Comparison of ENCODE assay signal across 8 cellular contexts in the genomic region with DNA sequence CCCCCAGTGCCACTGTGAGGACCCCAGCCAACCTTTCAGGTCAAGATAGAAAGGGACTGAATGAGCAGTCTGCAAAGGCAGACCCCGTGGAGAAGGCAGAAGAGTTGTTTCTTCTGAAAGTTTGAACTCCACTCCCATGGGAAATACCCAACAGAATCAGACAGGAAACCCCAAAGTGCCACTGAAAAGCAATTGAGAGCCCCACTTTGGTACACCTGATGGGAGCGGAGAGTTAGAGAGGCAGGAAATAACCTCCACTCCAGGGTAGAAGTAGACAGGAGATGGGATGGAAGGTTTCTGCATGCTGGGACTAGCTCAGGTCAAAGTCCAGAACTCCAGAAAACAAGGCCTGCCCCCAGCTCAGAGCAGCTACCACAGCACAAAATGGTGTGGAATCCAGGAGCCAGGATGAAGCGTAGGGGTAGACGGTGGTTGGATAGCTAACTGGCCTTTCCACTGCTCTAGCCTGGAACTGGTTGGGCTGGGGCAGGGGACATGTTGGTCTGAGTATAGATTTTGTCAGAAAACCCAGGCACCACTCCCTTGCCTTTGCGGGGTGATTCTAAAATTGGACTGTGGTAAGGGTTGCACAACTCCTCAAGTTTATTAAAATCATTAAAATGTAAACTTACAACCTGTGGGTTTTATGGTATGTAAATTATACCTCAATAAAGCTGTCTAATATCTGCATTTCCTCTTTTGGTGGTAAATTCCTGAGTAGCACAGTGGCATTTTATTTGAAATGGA. TPM values are rescaled to one million over a fixed set of nuclear protein-coding genes. Genes with fewer than 3 reads are reported as not detected.
DNase-seq lines count a peak whose midpoint lies in the region; ATAC-seq and TF ChIP-seq lines count a peak whose summit lies in the region.

No MANE protein-coding gene starts in this region.

- no peaks in the 10 kb centered on the region for H3K9me3 ChIP-seq in upper lobe of right lung

- peaks cover 13% of the 10 kb centered on the region for H3K36me3 ChIP-seq in upper lobe of right lung

- no peaks in the 10 kb centered on the region for H3K27me3 Mint-ChIP-seq in stimulated activated naive CD8-positive, alpha-beta T cell treated with anti-CD3 and anti-CD28 coated beads, Interleukin-15, Interleukin-2, amounts not matched to agents 100 ng/mL and 50 ng/mL, for 24 hours
- no peaks in the 10 kb centered on the region for H3K27me3 Mint-ChIP-seq in T-cell

- DNase-seq in stimulated activated naive CD8-positive, alpha-beta T cell treated with anti-CD3 and anti-CD28 coated beads, Interleukin-15, Interleukin-2, amounts not matched to agents 100 U/mL and 50 U/mL, for 24 hours = no peak
- DNase-seq in T-cell (peak in 1 of 34 experiments; percentile 21), fibroblast of the aortic adventitia (ENCODE audit: low read depth) (peak; percentile 16), upper lobe of right lung (peak; percentile 37), pons (ENCODE audit: low spot score) (no peak), NCI-H1417 treated with DMSO at 0.1 percent for 48 hours (lab: John Stamatoyannopoulos, UW) (no peak), NCI-H2081 (lab: John Stamatoyannopoulos, UW) (no peak)

- H3K27ac Mint-ChIP-seq in stimulated activated naive CD8-positive, alpha-beta T cell treated with anti-CD3 and anti-CD28 coated beads, Interleukin-15, Interleukin-2, amounts not matched to agents 100 ng/mL and 50 ng/mL, for 24 hours = peak overlapping the region; percentile 54
- peak overlapping the region; percentile 81 for H3K27ac Mint-ChIP-seq in T-cell

- peaks cover 14% of the 10 kb centered on the region for H3K36me3 Mint-ChIP-seq in stimulated activated naive CD8-positive, alpha-beta T cell treated with anti-CD3 and anti-CD28 coated beads, Interleukin-15, Interleukin-2, amounts not matched to agents 100 ng/mL and 50 ng/mL, for 24 hours (ENCODE audit: low read depth)
- peaks cover 5% of the 10 kb centered on the region for H3K36me3 Mint-ChIP-seq in T-cell

- CTCF ChIA-PET in T-cell (lab: Charles Lee) = interaction anchor here in 1 of 2 donors (0.6 to 1.2 kb wide), 6 partner anchors 59 to 182 kb away, joined by 3 to 4 read pairs (median 3); no protein-coding TSS in a partner anchor

- intact Hi-C loops in upper lobe of right lung (cut with DNase I) = no loop called here

- H3K9me3 Mint-ChIP-seq in stimulated activated naive CD8-positive, alpha-beta T cell treated with anti-CD3 and anti-CD28 coated beads, Interleukin-15, Interleukin-2, amounts not matched to agents 100 ng/mL and 50 ng/mL, for 24 hours = no peaks in the 10 kb centered on the region
- H3K9me3 Mint-ChIP-seq in T-cell = no peaks in the 10 kb centered on the region

- peak overlapping the region; percentile 72 for H3K27ac ChIP-seq in upper lobe of right lung

- H3K4me3 ChIP-seq in fibroblast of the aortic adventitia (ENCODE audit: low read depth, low read length) (no peak overlapping the region), upper lobe of right lung (no peak overlapping the region)

- TF ChIP-seq CTCF in fibroblast of the aortic adventitia (IDR thresholded peaks at IDR 0.05; ENCODE audit: insufficient read depth, low read length) (no peak), upper lobe of right lung (IDR thresholded peaks at IDR 0.05) (no peak)

- peaks cover 20% of the 10 kb centered on the region for H3K4me1 ChIP-seq in upper lobe of right lung

- H3K4me1 Mint-ChIP-seq in stimulated activated naive CD8-positive, alpha-beta T cell treated with anti-CD3 and anti-CD28 coated beads, Interleukin-15, Interleukin-2, amounts not matched to agents 100 ng/mL and 50 ng/mL, for 24 hours (ENCODE audit: low read depth) = peaks cover 37% of the 10 kb centered on the region
- H3K4me1 Mint-ChIP-seq in T-cell = peaks cover 13 to 37% (median 31%) of the 10 kb centered on the region in 3 donors

- no peaks in the 10 kb centered on the region for H3K27me3 ChIP-seq in upper lobe of right lung

- no peak for ATAC-seq in stimulated activated naive CD8-positive, alpha-beta T cell treated with anti-CD3 and anti-CD28 coated beads, Interleukin-15, Interleukin-2, amounts not matched to agents 100 U/mL and 50 U/mL, for 24 hours
- ATAC-seq in T-cell (replicated peaks in 1 of 4) (no peak), upper lobe of right lung (no peak)

- POLR2A ChIA-PET in T-cell (lab: Charles Lee) = interaction anchor here in 1 of 2 donors (0.6 to 1.4 kb wide), 3 partner anchors 21 to 57 kb away, joined by 3 to 8 read pairs (median 3); no protein-coding TSS in a partner anchor

- H3K4me3 Mint-ChIP-seq in stimulated activated naive CD8-positive, alpha-beta T cell treated with anti-CD3 and anti-CD28 coated beads, Interleukin-15, Interleukin-2, amounts not matched to agents 100 ng/mL and 50 ng/mL, for 24 hours = no peak overlapping the region
- H3K4me3 Mint-ChIP-seq in T-cell = peak overlapping the region; percentile 5 to 83 (median 79)

RNA-seq across cellular contexts. Expression of a gene that starts 1.9 kb away (rescaled TPM):
- 10 to 100 TPM; 53.8 to 96.9 (median 77.6) TPM for total RNA-seq in T-cell
- 2.5 and 5.1 TPM in 2 replicates for total RNA-seq in fibroblast of the aortic adventitia (ENCODE audit: low replicate concordance)
- 38.9 TPM for total RNA-seq in upper lobe of right lung

RNA-seq across cellular contexts. Expression of a gene that starts 37.4 kb away (rescaled TPM):
- 10 to 100 TPM; 34.8 to 42.0 (median 35.9) TPM for total RNA-seq in T-cell
- 20.6 and 51.0 TPM in 2 replicates for total RNA-seq in fibroblast of the aortic adventitia (ENCODE audit: low replicate concordance)
- 30.3 TPM for total RNA-seq in upper lobe of right lung

Comparison
In these comparisons a context has a peak if more than half of its experiments do, and no peak if none do; other contexts are left out.
1. DNase-seq: peak in fibroblast of the aortic adventitia (single experiment) and upper lobe of right lung (single experiment); none in stimulated activated naive CD8-positive, alpha-beta T cell treated with anti-CD3 and anti-CD28 coated beads, Interleukin-15, Interleukin-2, amounts not matched to agents 100 U/mL and 50 U/mL, for 24 hours (single experiment), pons (single experiment), NCI-H1417 treated with DMSO at 0.1 percent for 48 hours (single experiment) and NCI-H2081 (0 of 2).